8 cellular contexts compared by ENCODE assay signal in genomic region chr10:101060951-101061813, GRCh38.
A peak's percentile ranks its signal among the peaks of the same experiment; 100 is the strongest.
DNase-seq lines count a peak whose midpoint lies in the region; ATAC-seq and TF ChIP-seq lines count a peak whose summit lies in the region.

No MANE protein-coding gene starts in this region.

- peak; percentile 56 for TF ChIP-seq POLR2A in GM18526 (IDR thresholded peaks at IDR 0.05; ENCODE audit: extremely low read depth, insufficient read length)

- ATAC-seq in HG03045 (IDR thresholded peaks at IDR 0.05; ENCODE audit: unreplicated experiment): peak; percentile 63

- H3K27ac ChIP-seq in VCaP: peak overlapping the region; percentile 94
- peak overlapping the region; percentile 98 for H3K27ac ChIP-seq in cingulate gyrus (ENCODE audit: low read depth, low read length)

- no peak for TF ChIP-seq CTCF in VCaP (conservative IDR thresholded peaks at IDR 0.05)

- peak; percentile 99 for DNase-seq in AG08396 (ENCODE audit: low spot score)
- DNase-seq in NCI-H2107 treated with DMSO at 0.1 percent for 48 hours (lab: John Stamatoyannopoulos, UW; ENCODE audit: unreplicated experiment): peak; percentile 73
- peak; percentile 97 for DNase-seq in left kidney (ENCODE audit: low read depth, low spot score)
- DNase-seq in stimulated activated CD4-positive, alpha-beta T cell treated with anti-CD3 and anti-CD28 coated beads, Interleukin-2, amount 100 ng/mL, for 24 hours: peak; percentile 91 to 95

Comparison
In these comparisons a context has a peak if more than half of its experiments do, and no peak if none do; other contexts are left out.
1. Peak in every context shown above with its lines: DNase-seq, ATAC-seq and H3K27ac ChIP-seq.